Comparison of ENCODE assay signal across 11 cellular contexts in genomic region chr20:5156670-5157448, GRCh38. TPM values are rescaled to one million over a fixed set of nuclear protein-coding genes. Genes with fewer than 3 reads are reported as not detected.
DNase-seq lines count a peak whose midpoint lies in the region; ATAC-seq and TF ChIP-seq lines count a peak whose summit lies in the region.
"Had no signal": no experiment of that assay in that cellular context is flagged by ENCODE, and none has a peak within 500 bp of the region (broad histone marks: within the 10 kb centered on the region; RNA-seq: fewer than 3 reads in every experiment).

No MANE protein-coding gene starts in this region.

- H3K9me3 ChIP-seq in Panc1 (ENCODE audit: control insufficient read depth, insufficient read depth, low read depth, low read length), result no peaks in the 10 kb centered on the region
- H3K9me3 ChIP-seq: body of pancreas had no signal

- no peaks in the 10 kb centered on the region for H3K27me3 Mint-ChIP-seq in type B pancreatic cell

- ATAC-seq in Panc1, result peak; percentile 77; the same call in 1 of the 2 replicates
- no peak for ATAC-seq in GM19452 (IDR thresholded peaks at IDR 0.05; ENCODE audit: unreplicated experiment)
- ATAC-seq: body of pancreas had no signal

- TF ChIP-seq CTCF in Panc1 (IDR thresholded peaks at IDR 0.05), result no peak
- TF ChIP-seq CTCF in epithelial cell of proximal tubule (conservative IDR thresholded peaks at IDR 0.05; ENCODE audit: low read depth, low read length), result no peak
- TF ChIP-seq CTCF in type B pancreatic cell (conservative IDR thresholded peaks at IDR 0.05), result no peak

- intact Hi-C loops in Panc1 (cut with micrococcal nuclease; ENCODE audit: unreplicated experiment), result no loop called here

- H3K27ac Mint-ChIP-seq in type B pancreatic cell, result no peak overlapping the region

- no peaks in the 10 kb centered on the region for H3K9me3 Mint-ChIP-seq in type B pancreatic cell

- DNase-seq in EH (ENCODE audit: low read depth) (peak; percentile 84), Panc1 (ENCODE audit: low read depth, low spot score) (peak; percentile 25), epithelial cell of proximal tubule (ENCODE audit: low read depth) (peak; percentile 20), renal cortical epithelial cell (ENCODE audit: low read depth) (peak; percentile 80), NCI-H2107 treated with DMSO at 0.1 percent for 48 hours (lab: John Stamatoyannopoulos, UW; ENCODE audit: unreplicated experiment) (no peak), type B pancreatic cell (ENCODE audit: extremely low spot score, unreplicated experiment) (no peak), medulla oblongata (ENCODE audit: extremely low spot score) (no peak)
- DNase-seq: body of pancreas, T1000 had no signal

- peaks cover 34% of the 10 kb centered on the region for H3K4me1 Mint-ChIP-seq in type B pancreatic cell (ENCODE audit: unreplicated experiment)

- BruUV-seq in Panc1 (replicated peaks; lab: Mats Ljungman, UMichigan), result TSS peak; percentile 67

- in situ Hi-C loops in Panc1 (cut with HindIII; ENCODE audit: low pct_unique_long_range_greater_than_20kb, low sequenced_read_pairs), result no loop called here

- H3K4me3 ChIP-seq in Panc1 (ENCODE audit: low read depth in 2 of 2, low read length in 2 of 2), result no peak overlapping the region
- H3K4me3 ChIP-seq in epithelial cell of proximal tubule (ENCODE audit: low read depth, low read length), result no peak overlapping the region
- H3K4me3 ChIP-seq: body of pancreas had no signal

- POLR2A ChIA-PET in Panc1 (lab: Charles Lee), result interaction anchor here (0.6 kb wide), 1 partner anchor 26 kb away, joined by 5 read pairs; no protein-coding TSS in a partner anchor

- CTCF ChIA-PET in Panc1 (lab: Charles Lee), result no interaction called here

- peaks cover 5% of the 10 kb centered on the region for H3K36me3 Mint-ChIP-seq in type B pancreatic cell

- no peaks in the 10 kb centered on the region for H3K27me3 ChIP-seq in Panc1 (ENCODE audit: control insufficient read depth, insufficient read depth, low read length)
- H3K27me3 ChIP-seq: body of pancreas had no signal

- no peak overlapping the region for H3K4me3 Mint-ChIP-seq in type B pancreatic cell

- H3K36me3 ChIP-seq in Panc1 (ENCODE audit: control insufficient read depth, insufficient read depth, low read length), result no peaks in the 10 kb centered on the region

- H3K4me1 ChIP-seq in Panc1 (ENCODE audit: control insufficient read depth, insufficient read depth, low read length), result peaks cover 9% of the 10 kb centered on the region
- H3K4me1 ChIP-seq: body of pancreas had no signal

- H3K27ac ChIP-seq in Panc1 (ENCODE audit: low read length), result no peak overlapping the region
- H3K27ac ChIP-seq: body of pancreas, epithelial cell of prostate had no signal

RNA-seq across cellular contexts. Expression of gene CDS2, which starts 30.1 kb away (rescaled TPM):
- 54.0 TPM for total RNA-seq in Panc1 (2021; ENCODE audit: unreplicated experiment)
- polyA plus RNA-seq in Panc1 (2012; ENCODE audit: insufficient read length), result 29.1 TPM
- total RNA-seq in epithelial cell of proximal tubule, result 17.3 and 18.7 TPM in 2 replicates
- total RNA-seq in renal cortical epithelial cell, result 56.1 and 67.9 TPM in 2 replicates
- total RNA-seq in type B pancreatic cell (ENCODE audit: low replicate concordance), result 41.5 and 44.4 TPM in 2 replicates

RNA-seq across cellular contexts. Expression of gene PCNA, which starts 37.1 kb away (rescaled TPM):
- 182 TPM for total RNA-seq in Panc1 (2021; ENCODE audit: unreplicated experiment)
- 106 TPM for polyA plus RNA-seq in Panc1 (2012; ENCODE audit: insufficient read length)
- 327 and 378 TPM in 2 replicates for total RNA-seq in epithelial cell of proximal tubule
- total RNA-seq in renal cortical epithelial cell, result 126 and 172 TPM in 2 replicates
- 128 and 180 TPM in 2 replicates for total RNA-seq in type B pancreatic cell (ENCODE audit: low replicate concordance)

RNA-seq across cellular contexts. Expression of gene TMEM230, which starts 44.0 kb away (rescaled TPM):
- total RNA-seq in Panc1 (2021; ENCODE audit: unreplicated experiment) (89.3 TPM), epithelial cell of proximal tubule (82.0 and 103 TPM in 2 replicates), renal cortical epithelial cell (58.3 and 83.0 TPM in 2 replicates), type B pancreatic cell (ENCODE audit: low replicate concordance) (87.0 and 87.5 TPM in 2 replicates)
- 77.7 TPM for polyA plus RNA-seq in Panc1 (2012; ENCODE audit: insufficient read length)

Comparison
In these comparisons a context has a peak if more than half of its experiments do, and no peak if none do; other contexts are left out.
1. DNase-seq: peak in EH (single experiment), Panc1 (single experiment), epithelial cell of proximal tubule (single experiment) and renal cortical epithelial cell (single experiment); none in NCI-H2107 treated with DMSO at 0.1 percent for 48 hours (single experiment), type B pancreatic cell (single experiment) and medulla oblongata (single experiment).